ENCODE assay signal across 25 cellular contexts in genomic region chr17:1867307-1867706, GRCh38.
"Had no signal": no experiment of that assay in that cellular context is flagged by ENCODE, and none has a peak within 500 bp of the region (broad histone marks: within the 10 kb centered on the region; RNA-seq: fewer than 3 reads in every experiment).

No MANE protein-coding gene starts in this region.

- FAIRE-seq: endothelial cell of umbilical vein had no signal

- ATAC-seq: activated CD8-positive, alpha-beta T cell treated with anti-CD3 and anti-CD28 coated beads for 36 hours had no signal

- H3K9me3 ChIP-seq: adrenal gland, ascending aorta, right atrium auricular region, spleen, testis, transverse colon had no signal

- DNase-seq: activated CD4-positive, alpha-beta T cell treated with anti-CD3 and anti-CD28 coated beads, Interleukin-2, amount 50 U/mL, for 1 hour; activated CD4-positive, CD25-positive, alpha-beta regulatory T cell treated with anti-CD3 and anti-CD28 coated beads, Interleukin-2, amount 50 U/mL, for 72 hours; activated CD8-positive, alpha-beta T cell treated with anti-CD3 and anti-CD28 coated beads for 36 hours; activated gamma-delta T cell treated with Interleukin-2 at 50 U/mL for 16 hours; activated T-cell treated with anti-CD3 and anti-CD28 coated beads for 4 hours; adrenal gland; brain microvascular endothelial cell; caudate nucleus; head of caudate nucleus; hypothalamus; naive B cell; occipital lobe; spleen; stimulated activated naive CD4-positive, alpha-beta T cell; T1000; testis; transverse colon; WERI-Rb-1 had no signal

- H3K27ac ChIP-seq: adrenal gland, ascending aorta, brain microvascular endothelial cell, parathyroid adenoma, right atrium auricular region, spleen, testis, transverse colon, WERI-Rb-1 had no signal

- H3K36me3 ChIP-seq: adrenal gland, brain microvascular endothelial cell, right atrium auricular region, transverse colon had no signal

- H3K4me3 Mint-ChIP-seq: activated CD8-positive, alpha-beta T cell treated with anti-CD3 and anti-CD28 coated beads for 36 hours; activated naive CD4-positive, alpha-beta T cell treated with anti-CD3 and anti-CD28 coated beads, Interleukin-2, amount 50 U/mL, for 24 hours; mesothelial cell of epicardium; naive B cell; neural crest cell had no signal

- H3K9me3 Mint-ChIP-seq: activated CD8-positive, alpha-beta T cell treated with anti-CD3 and anti-CD28 coated beads for 36 hours; activated naive CD4-positive, alpha-beta T cell treated with anti-CD3 and anti-CD28 coated beads, Interleukin-2, amount 50 U/mL, for 24 hours; mesothelial cell of epicardium; naive B cell; neural crest cell had no signal

- H3K27me3 Mint-ChIP-seq: activated CD8-positive, alpha-beta T cell treated with anti-CD3 and anti-CD28 coated beads for 36 hours; activated naive CD4-positive, alpha-beta T cell treated with anti-CD3 and anti-CD28 coated beads, Interleukin-2, amount 50 U/mL, for 24 hours; naive B cell had no signal

- H3K27ac Mint-ChIP-seq: activated CD8-positive, alpha-beta T cell treated with anti-CD3 and anti-CD28 coated beads for 36 hours; activated naive CD4-positive, alpha-beta T cell treated with anti-CD3 and anti-CD28 coated beads, Interleukin-2, amount 50 U/mL, for 24 hours; mesothelial cell of epicardium had no signal

- H3K4me1 Mint-ChIP-seq: mesothelial cell of epicardium, naive B cell, neural crest cell had no signal

- H3K4me3 ChIP-seq: adrenal gland, ascending aorta, right atrium auricular region, spleen, testis, transverse colon had no signal

- H3K9ac ChIP-seq: parathyroid adenoma had no signal

- H3K4me1 ChIP-seq: adrenal gland, ascending aorta, parathyroid adenoma, right atrium auricular region, testis, transverse colon had no signal

- H3K27me3 ChIP-seq: adrenal gland, ascending aorta, brain microvascular endothelial cell, right atrium auricular region, spleen, testis, transverse colon had no signal
